9 cellular contexts compared by ENCODE assay signal in the genomic region with DNA sequence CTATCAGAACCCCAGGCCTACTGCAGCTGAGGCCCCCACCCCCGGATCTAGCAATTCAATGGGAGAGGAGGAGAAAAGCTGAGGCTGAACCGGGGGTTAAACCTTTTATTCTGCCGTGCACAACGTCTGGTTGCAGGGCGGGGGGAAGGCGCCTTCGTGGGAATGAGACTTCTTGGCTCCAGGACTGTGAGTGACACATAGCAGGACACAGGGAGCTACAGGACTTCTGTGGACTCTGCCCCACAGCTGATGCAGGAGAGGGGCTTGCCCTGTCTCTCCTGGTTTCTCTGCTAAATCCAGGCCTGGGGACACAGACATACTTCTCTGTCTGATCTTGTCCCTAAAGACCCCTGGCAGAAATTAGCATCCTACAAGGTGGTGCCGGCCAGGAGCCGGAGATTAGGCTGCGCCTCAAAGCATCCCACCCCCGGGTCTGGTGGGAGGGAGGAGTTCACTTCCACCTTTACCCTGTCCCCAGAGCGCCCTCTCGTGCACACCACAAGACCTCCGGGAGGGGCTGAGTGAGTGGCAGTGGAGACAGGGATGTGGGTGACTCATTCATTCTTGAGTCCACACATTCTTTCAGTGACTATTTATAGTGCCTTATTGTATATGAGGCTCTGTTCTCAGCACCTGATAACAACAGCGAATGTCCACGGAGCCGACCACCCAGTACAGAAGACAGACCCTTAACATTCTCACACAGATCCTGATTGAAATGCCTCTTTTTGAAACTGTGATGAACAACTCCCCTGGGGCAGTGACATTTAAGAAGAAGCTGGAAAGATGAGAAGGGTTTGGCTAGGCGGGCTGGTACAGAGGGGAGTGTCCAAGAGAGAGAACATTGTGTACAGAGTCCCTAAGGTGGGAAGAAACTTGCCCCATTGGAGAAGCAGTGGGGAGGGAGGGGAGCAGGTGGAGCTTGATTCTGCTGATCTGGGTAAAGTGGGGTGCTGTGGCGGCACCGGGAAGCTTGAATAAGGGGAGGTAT. TPM values are rescaled to one million over a fixed set of nuclear protein-coding genes. Genes with fewer than 3 reads are reported as not detected.
A peak's percentile ranks its signal among the peaks of the same experiment; 100 is the strongest.
DNase-seq lines count a peak whose midpoint lies in the region; ATAC-seq and TF ChIP-seq lines count a peak whose summit lies in the region.
"Had no signal": no experiment of that assay in that cellular context is flagged by ENCODE, and none has a peak within 500 bp of the region (broad histone marks: within the 10 kb centered on the region; RNA-seq: fewer than 3 reads in every experiment).

No MANE protein-coding gene starts in this region.

- peaks cover 18% of the 10 kb centered on the region for H3K27me3 Mint-ChIP-seq in memory B cell

- H3K27me3 ChIP-seq in Panc1 (ENCODE audit: control insufficient read depth, insufficient read depth, low read length) (no peaks in the 10 kb centered on the region), esophagus squamous epithelium (no peaks in the 10 kb centered on the region)

- H3K36me3 ChIP-seq in HEK293 (ENCODE audit: control insufficient read depth in 2 of 2, insufficient read depth in 1 of 2, low read length in 2 of 2) (peaks cover 0 to 18% of the 10 kb centered on the region in 2 experiments; a peak in 1 of 3 replicates), Panc1 (ENCODE audit: control insufficient read depth, insufficient read depth, low read length) (no peaks in the 10 kb centered on the region), esophagus squamous epithelium (no peaks in the 10 kb centered on the region)

- intact Hi-C loops in Panc1 (cut with micrococcal nuclease; ENCODE audit: unreplicated experiment): no loop called here
- intact Hi-C loops in esophagus squamous epithelium (cut with DNase I): no loop called here
- intact Hi-C loops in posterior cingulate gyrus (cut with DNase I): no loop called here

- H3K9me3 Mint-ChIP-seq in memory B cell: no peaks in the 10 kb centered on the region

- CTCF ChIA-PET in HEK293 (lab: Yijun Ruan, JAX): interaction anchor here (0.6 to 5.1 kb wide), 30 partner anchors 8 to 915 kb away, joined by 3 to 39 read pairs (median 4); a partner anchor contains a TSS
- CTCF ChIA-PET in Panc1 (lab: Charles Lee): interaction anchor here (0.5 to 0.6 kb wide), 4 partner anchors 9 to 668 kb away, joined by 3 to 4 read pairs (median 3); no protein-coding TSS in a partner anchor

- H3K4me1 Mint-ChIP-seq in memory B cell: peaks cover 7% of the 10 kb centered on the region

- no peak for TF ChIP-seq POLR2A in esophagus squamous epithelium (IDR thresholded peaks at IDR 0.05)

- TF ChIP-seq CTCF in HEK293 (tag by site-specific recombination; IDR thresholded peaks at IDR 0.05): peak; percentile 74
- TF ChIP-seq CTCF in Panc1 (IDR thresholded peaks at IDR 0.05): peak; percentile 61
- TF ChIP-seq CTCF in esophagus squamous epithelium (IDR thresholded peaks at IDR 0.05): peak in 3 of 6 experiments; percentile 9 to 33 (median 22)

- H3K27ac ChIP-seq in HEK293 (ENCODE audit: extremely low read depth, low read depth, low read length): no peak overlapping the region; the same call in 1 of the 2 replicates
- H3K27ac ChIP-seq in Panc1 (ENCODE audit: low read length): no peak overlapping the region
- peak overlapping the region in 2 of 4 donors; percentile 9 to 52 for H3K27ac ChIP-seq in esophagus squamous epithelium
- H3K27ac ChIP-seq: parathyroid adenoma had no signal

- no peak overlapping the region for H3K27ac Mint-ChIP-seq in memory B cell

- WGBS in esophagus squamous epithelium, 2 donors: 46 to 71% methylated on average over 8 to 15 of the region's 20 CpGs

- H3K4me1 ChIP-seq in HEK293 (ENCODE audit: control insufficient read depth, insufficient read depth, low read length): peaks cover 16% of the 10 kb centered on the region
- H3K4me1 ChIP-seq in Panc1 (ENCODE audit: control insufficient read depth, insufficient read depth, low read length): 0 out of 2 replicates have a peak, but pooled peaks cover 8% of the 10 kb centered on the region
- H3K4me1 ChIP-seq in esophagus squamous epithelium: peaks cover 6 to 16% (median 9%) of the 10 kb centered on the region in 3 donors
- H3K4me1 ChIP-seq: parathyroid adenoma had no signal

- no TSS peak for BruUV-seq in Panc1 (replicated peaks; lab: Mats Ljungman, UMichigan)

- ATAC-seq in Panc1 (peak; percentile 86), memory B cell (ENCODE audit: low read depth) (peak; percentile 39)

- no peak overlapping the region for H3K4me3 ChIP-seq in HEK293 (ENCODE audit: low read depth, low read length)
- no peak overlapping the region for H3K4me3 ChIP-seq in Panc1 (ENCODE audit: low read depth in 2 of 2, low read length in 2 of 2)
- no peak overlapping the region for H3K4me3 ChIP-seq in esophagus squamous epithelium

- no peaks in the 10 kb centered on the region for H3K36me3 Mint-ChIP-seq in memory B cell

- in situ Hi-C loops in Panc1 (cut with HindIII; ENCODE audit: low pct_unique_long_range_greater_than_20kb, low sequenced_read_pairs): no loop called here

- no peak overlapping the region for H3K4me3 Mint-ChIP-seq in memory B cell

- no peaks in the 10 kb centered on the region for H3K9me3 ChIP-seq in HEK293 (ENCODE audit: control insufficient read depth, insufficient read depth, low read depth, low read length)
- H3K9me3 ChIP-seq in Panc1 (ENCODE audit: control insufficient read depth, insufficient read depth, low read depth, low read length): no peaks in the 10 kb centered on the region
- no peaks in the 10 kb centered on the region for H3K9me3 ChIP-seq in esophagus squamous epithelium

- peak; percentile 28 for DNase-seq in DMS153 (lab: John Stamatoyannopoulos, UW)
- DNase-seq in Panc1 (ENCODE audit: low read depth, low spot score): peak; percentile 51
- peak; percentile 97 for DNase-seq in dermis blood vessel endothelial cell
- no peak for DNase-seq in memory B cell (ENCODE audit: low spot score in 2 of 2)
- DNase-seq in esophagus squamous epithelium (lab: John Stamatoyannopoulos, UW): no peak
- DNase-seq in GM19240 (ENCODE audit: insufficient read length, low spot score): no peak
- DNase-seq in posterior cingulate gyrus: no peak

- POLR2A ChIA-PET in HEK293 (lab: Yijun Ruan, JAX) (interaction anchor here (0.6 to 1.2 kb wide), 3 partner anchors 45 to 566 kb away, joined by 3 to 4 read pairs (median 4); a partner anchor contains a TSS), Panc1 (lab: Charles Lee) (interaction anchor here (0.5 kb wide), 1 partner anchor 28 kb away, joined by 10 read pairs; no protein-coding TSS in a partner anchor)

TF ChIP-seq in HEK293, 187 proteins besides CTCF, POLR2A, EP300 and RAD21 (continues in another document):
- TF ChIP-seq ZNF248 (tag by site-specific recombination; IDR thresholded peaks at IDR 0.05) (no peak), ZNF350 (tag by site-specific recombination; IDR thresholded peaks at IDR 0.05) (no peak), SP2 (tag by site-specific recombination; IDR thresholded peaks at IDR 0.05) (no peak), SALL2 (tag by site-specific recombination; IDR thresholded peaks at IDR 0.05; ENCODE audit: borderline replicate concordance) (no peak), ZNF549 (tag by site-specific recombination; IDR thresholded peaks at IDR 0.05) (no peak), HOXC10 (CRISPR knock-in tag; IDR thresholded peaks at IDR 0.05) (no peak), ZNF596 (tag by site-specific recombination; IDR thresholded peaks at IDR 0.05) (no peak), ZNF791 (tag by site-specific recombination; IDR thresholded peaks at IDR 0.05) (no peak), ZNF202 (tag by site-specific recombination; IDR thresholded peaks at IDR 0.05; ENCODE audit: borderline replicate concordance) (no peak), ZNF664 (tag by site-specific recombination; IDR thresholded peaks at IDR 0.05) (no peak), TRIM28 (IDR thresholded peaks at IDR 0.05; ENCODE audit: borderline replicate concordance, low read length) (no peak), ZNF19 (tag by site-specific recombination; IDR thresholded peaks at IDR 0.05; ENCODE audit: low read depth) (no peak), ZNF423 (tag by site-specific recombination; IDR thresholded peaks at IDR 0.05) (no peak), ZNF223 (tag by site-specific recombination; IDR thresholded peaks at IDR 0.05) (peak; percentile 94), SP3 (tag by site-specific recombination; IDR thresholded peaks at IDR 0.05) (peak; percentile 49; the same call in 1 of the 2 replicates), ZNF426 (tag by site-specific recombination; IDR thresholded peaks at IDR 0.05) (no peak), ZNF837 (tag by site-specific recombination; IDR thresholded peaks at IDR 0.05) (no peak), ZNF561 (tag by site-specific recombination; IDR thresholded peaks at IDR 0.05; ENCODE audit: borderline replicate concordance) (no peak), ZNF747 (tag by site-specific recombination; IDR thresholded peaks at IDR 0.05) (no peak)
- TF ChIP-seq, protein P1, sequence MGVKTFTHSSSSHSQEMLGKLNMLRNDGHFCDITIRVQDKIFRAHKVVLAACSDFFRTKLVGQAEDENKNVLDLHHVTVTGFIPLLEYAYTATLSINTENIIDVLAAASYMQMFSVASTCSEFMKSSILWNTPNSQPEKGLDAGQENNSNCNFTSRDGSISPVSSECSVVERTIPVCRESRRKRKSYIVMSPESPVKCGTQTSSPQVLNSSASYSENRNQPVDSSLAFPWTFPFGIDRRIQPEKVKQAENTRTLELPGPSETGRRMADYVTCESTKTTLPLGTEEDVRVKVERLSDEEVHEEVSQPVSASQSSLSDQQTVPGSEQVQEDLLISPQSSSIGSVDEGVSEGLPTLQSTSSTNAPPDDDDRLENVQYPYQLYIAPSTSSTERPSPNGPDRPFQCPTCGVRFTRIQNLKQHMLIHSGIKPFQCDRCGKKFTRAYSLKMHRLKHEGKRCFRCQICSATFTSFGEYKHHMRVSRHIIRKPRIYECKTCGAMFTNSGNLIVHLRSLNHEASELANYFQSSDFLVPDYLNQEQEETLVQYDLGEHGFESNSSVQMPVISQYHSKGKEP (tag by site-specific recombination; IDR thresholded peaks at IDR 0.05): no peak

RNA-seq across cellular contexts. Expression of a gene that starts 38.9 kb away (rescaled TPM):
- total RNA-seq in Panc1 (2021; ENCODE audit: unreplicated experiment) (3.5 TPM), dermis blood vessel endothelial cell (26.0 and 29.2 TPM in 2 replicates), esophagus squamous epithelium (1 to 10 TPM in 2 of 4 donors, under 1 TPM in 2; 0.53 to 6.3 (median 1.6) TPM)
- 3.5 TPM for polyA plus RNA-seq in Panc1 (2012; ENCODE audit: insufficient read length)

Comparison
In these comparisons a context has a peak if more than half of its experiments do, and no peak if none do; other contexts are left out.
1. DNase-seq: peak in DMS153 (single experiment), Panc1 (single experiment) and dermis blood vessel endothelial cell (single experiment); none in memory B cell (0 of 2), esophagus squamous epithelium (single experiment), GM19240 (single experiment) and posterior cingulate gyrus (0 of 10).